In genomic region chr4:170281027-170281426, GRCh38 we compare ENCODE assay signal across 27 cellular contexts.
"Had no signal": no experiment of that assay in that cellular context is flagged by ENCODE, and none has a peak within 500 bp of the region (broad histone marks: within the 10 kb centered on the region; RNA-seq: fewer than 3 reads in every experiment).

No MANE protein-coding gene starts in this region.

- H3K4me1 ChIP-seq: esophagus squamous epithelium, gastrocnemius medialis, heart right ventricle, left lung, lower lobe of right lung had no signal

- H3K9me3 ChIP-seq: esophagus squamous epithelium, gastrocnemius medialis, lower lobe of right lung had no signal

- DNase-seq: dermis blood vessel endothelial cell; dorsolateral prefrontal cortex; effector CD4-positive, alpha-beta T cell; effector memory CD4-positive, alpha-beta T cell; erythroblast; esophagus squamous epithelium; foreskin fibroblast; foreskin melanocyte; gastrocnemius medialis; glutamatergic neuron; head of caudate nucleus; heart right ventricle; hippocampal formation; left cardiac atrium; left lung; left ventricle myocardium superior; lower lobe of right lung; mesenchymal stem cell; midbrain; naive thymus-derived CD4-positive, alpha-beta T cell had no signal

- ATAC-seq: esophagus mucosa; gastrocnemius medialis; heart right ventricle; left cardiac atrium; left lung; left ventricle myocardium superior; lower lobe of right lung; naive thymus-derived CD4-positive, alpha-beta T cell had no signal

- H3K4me1 Mint-ChIP-seq: naive thymus-derived CD4-positive, alpha-beta T cell had no signal

- H3K36me3 ChIP-seq: esophagus squamous epithelium, gastrocnemius medialis, heart right ventricle, left lung, lower lobe of right lung had no signal

- H3K4me3 ChIP-seq: coronary artery, dorsolateral prefrontal cortex, esophagus squamous epithelium, gastrocnemius medialis, heart right ventricle, left lung, lower lobe of right lung had no signal

- H3K27me3 Mint-ChIP-seq: naive thymus-derived CD4-positive, alpha-beta T cell had no signal

- FAIRE-seq: colon, endometrium, islet of Langerhans, keratinocyte had no signal

- H3K36me3 Mint-ChIP-seq: naive thymus-derived CD4-positive, alpha-beta T cell had no signal

- H3K27ac ChIP-seq: coronary artery, dorsolateral prefrontal cortex, epithelial cell of prostate, esophagus squamous epithelium, gastrocnemius medialis, heart right ventricle, left lung, lower lobe of right lung had no signal

- H3K27me3 ChIP-seq: esophagus squamous epithelium, gastrocnemius medialis, heart right ventricle, left lung had no signal

- H3K4me3 Mint-ChIP-seq: naive thymus-derived CD4-positive, alpha-beta T cell had no signal
